1 cellular context compared by ENCODE assay signal in the genomic region with DNA sequence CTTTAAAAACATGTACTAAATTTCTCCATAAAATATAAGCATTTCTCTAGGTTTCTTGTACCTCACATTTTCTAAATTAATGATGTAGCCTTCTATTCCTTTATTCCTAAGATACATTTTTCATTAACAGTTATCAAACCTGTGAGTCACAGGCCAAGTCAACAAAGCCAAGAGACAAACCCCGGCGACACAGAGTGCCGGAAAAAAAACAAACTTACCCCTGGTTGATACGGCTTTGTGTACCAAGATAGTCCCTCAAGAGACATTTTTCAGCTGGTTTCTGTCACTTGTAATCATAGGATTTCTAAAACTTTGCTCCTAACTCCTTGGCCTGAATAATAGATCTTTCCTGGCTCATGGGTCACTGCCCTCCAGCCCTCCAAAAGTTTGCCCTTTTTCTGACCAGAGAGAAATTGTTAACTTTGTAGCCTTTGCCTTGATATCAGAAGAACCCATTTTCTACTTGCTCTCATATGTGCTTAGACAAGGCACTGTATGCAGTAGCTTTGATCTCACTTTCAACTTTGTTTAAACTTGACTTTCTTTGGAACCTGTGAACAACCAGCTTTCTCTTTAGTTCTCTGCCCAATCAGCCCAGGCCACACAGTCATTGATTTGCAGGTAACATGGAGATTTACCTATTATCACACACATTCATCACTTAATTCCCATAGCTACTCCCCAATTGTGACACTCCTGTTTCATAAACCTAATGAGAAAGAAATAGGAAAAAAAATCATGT.
TF ChIP-seq lines count a peak whose summit lies in the region.

No MANE protein-coding gene starts in this region.

TF ChIP-seq in A549, 52 proteins besides CTCF, POLR2A, EP300 and RAD21 (continued from another document):
- TF ChIP-seq, protein P1, sequence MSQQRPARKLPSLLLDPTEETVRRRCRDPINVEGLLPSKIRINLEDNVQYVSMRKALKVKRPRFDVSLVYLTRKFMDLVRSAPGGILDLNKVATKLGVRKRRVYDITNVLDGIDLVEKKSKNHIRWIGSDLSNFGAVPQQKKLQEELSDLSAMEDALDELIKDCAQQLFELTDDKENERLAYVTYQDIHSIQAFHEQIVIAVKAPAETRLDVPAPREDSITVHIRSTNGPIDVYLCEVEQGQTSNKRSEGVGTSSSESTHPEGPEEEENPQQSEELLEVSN (IDR thresholded peaks at IDR 0.05; ENCODE audit: borderline replicate concordance, low read depth): no peak
TF ChIP-seq in A549: peak in this region for 0.
